In the genomic region with DNA sequence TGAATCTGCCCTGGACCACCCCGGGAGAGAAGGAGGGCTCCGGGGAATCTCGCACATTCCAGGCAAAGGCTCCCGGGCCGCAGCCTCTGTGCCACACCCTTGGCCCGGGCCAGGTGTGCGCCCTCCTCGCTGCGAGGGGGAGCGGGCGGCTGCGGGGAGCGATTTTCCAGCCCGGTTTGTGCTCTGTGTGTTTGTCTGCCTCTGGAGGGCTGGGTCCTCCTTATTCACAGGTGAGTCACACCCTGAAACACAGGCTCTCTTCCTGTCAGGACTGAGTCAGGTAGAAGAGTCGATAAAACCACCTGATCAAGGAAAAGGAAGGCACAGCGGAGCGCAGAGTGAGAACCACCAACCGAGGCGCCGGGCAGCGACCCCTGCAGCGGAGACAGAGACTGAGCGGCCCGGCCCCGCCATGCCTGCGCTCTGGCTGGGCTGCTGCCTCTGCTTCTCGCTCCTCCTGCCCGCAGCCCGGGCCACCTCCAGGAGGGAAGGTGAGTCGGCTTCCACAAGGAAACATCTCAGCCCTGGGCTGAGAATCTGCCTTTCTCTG, we compare ENCODE assay signal across 8 cellular contexts. TPM values are rescaled to one million over a fixed set of nuclear protein-coding genes. Genes with fewer than 3 reads are reported as not detected.
A peak's percentile ranks its signal among the peaks of the same experiment; 100 is the strongest.
DNase-seq lines count a peak whose midpoint lies in the region; ATAC-seq lines count a peak whose summit lies in the region.

Gene LAMC2, plus strand, starts transcription at position 324 of the 550 bp plus-strand sequence. Its CDS starts 89 bp downstream, at position 413.

- no peak within 1 kb of the TSS for H3K27ac Mint-ChIP-seq in activated T-cell treated with anti-CD3 and anti-CD28 coated beads, Interleukin-2, amount 50 U/mL, for 24 hours

- H3K4me1 Mint-ChIP-seq in activated T-cell treated with anti-CD3 and anti-CD28 coated beads, Interleukin-2, amount 50 U/mL, for 24 hours (ENCODE audit: low read depth) = peaks cover 6% of the 10 kb centered on the region

- no peaks in the 10 kb centered on the region for H3K9me3 Mint-ChIP-seq in activated T-cell treated with anti-CD3 and anti-CD28 coated beads, Interleukin-2, amount 50 U/mL, for 24 hours

- no peaks in the 10 kb centered on the region for H3K36me3 Mint-ChIP-seq in activated T-cell treated with anti-CD3 and anti-CD28 coated beads, Interleukin-2, amount 50 U/mL, for 24 hours (ENCODE audit: low read depth)

- peak; percentile 87 to 92 for ATAC-seq in left cardiac atrium

- peaks cover 44% of the 10 kb centered on the region for H3K27me3 Mint-ChIP-seq in activated T-cell treated with anti-CD3 and anti-CD28 coated beads, Interleukin-2, amount 50 U/mL, for 24 hours

- intact Hi-C loops in left cardiac atrium (cut with DNase I) = no loop called here

- DNase-seq in NCI-H1105 treated with DMSO at 0.1 percent for 48 hours (lab: John Stamatoyannopoulos, UW) (peak; percentile 11), NCI-H1105 (lab: John Stamatoyannopoulos, UW) (no peak), left cardiac atrium (peak; percentile 36), pulmonary artery endothelial cell (ENCODE audit: low read depth, low spot score) (no peak), dedifferentiated amniotic fluid mesenchymal stem cell (ENCODE audit: extremely low spot score) (no peak), germinal center (ENCODE audit: low spot score) (no peak), globus pallidus (ENCODE audit: low spot score) (no peak)
- DNase-seq in activated T-cell treated with anti-CD3 and anti-CD28 coated beads, Interleukin-2, amount 50 U/mL, for 24 hours = no peak

- H3K4me3 Mint-ChIP-seq in activated T-cell treated with anti-CD3 and anti-CD28 coated beads, Interleukin-2, amount 50 U/mL, for 24 hours = peak within 1 kb of the TSS; percentile 24

RNA-seq across cellular contexts. Expression of gene LAMC2, which starts in this region (rescaled TPM):
- total RNA-seq in left cardiac atrium (1 to 10 TPM; 2.1 to 6.0 TPM), pulmonary artery endothelial cell (13.0 and 24.1 TPM in 2 replicates)

Comparison
In these comparisons a context has a peak if more than half of its experiments do, and no peak if none do; other contexts are left out.
1. DNase-seq: peak in NCI-H1105 treated with DMSO at 0.1 percent for 48 hours (single experiment) and left cardiac atrium (single experiment); none in NCI-H1105 (single experiment), activated T-cell treated with anti-CD3 and anti-CD28 coated beads, Interleukin-2, amount 50 U/mL, for 24 hours (single experiment), pulmonary artery endothelial cell (single experiment), dedifferentiated amniotic fluid mesenchymal stem cell (single experiment), germinal center (single experiment) and globus pallidus (single experiment).